Comparison of ENCODE assay signal across 1 cellular context in genomic region chr18:59996370-59996966, GRCh38.
TF ChIP-seq lines count a peak whose summit lies in the region.

No MANE protein-coding gene starts in this region.

TF ChIP-seq in WTC11, 78 proteins besides CTCF, POLR2A, EP300 and RAD21 (continued from another document):
- no peak for TF ChIP-seq ATF3 (CRISPR knock-in tag; conservative IDR thresholded peaks at IDR 0.05)
- TF ChIP-seq ATF1 (CRISPR knock-in tag; IDR thresholded peaks at IDR 0.05) = no peak
TF ChIP-seq in WTC11: peak in this region for 0.
